In genomic region chr15:51771773-51772172, GRCh38 we compare ENCODE assay signal across 20 cellular contexts.
"Had no signal": no experiment of that assay in that cellular context is flagged by ENCODE, and none has a peak within 500 bp of the region (broad histone marks: within the 10 kb centered on the region; RNA-seq: fewer than 3 reads in every experiment).

No MANE protein-coding gene starts in this region.

- H3K27ac Mint-ChIP-seq: activated naive CD4-positive, alpha-beta T cell treated with anti-CD3 and anti-CD28 coated beads, Interleukin-2, amount 50 U/mL, for 24 hours; natural killer cell treated with Interleukin-12 subunit alpha and Interleukin-12 subunit beta and Interleukin-15 and Interleukin-18, amount 100 ng/mL, for 72 hours; progenitor cell of endocrine pancreas had no signal

- H3K4me3 Mint-ChIP-seq: activated naive CD4-positive, alpha-beta T cell treated with anti-CD3 and anti-CD28 coated beads, Interleukin-2, amount 50 U/mL, for 24 hours; natural killer cell treated with Interleukin-12 subunit alpha and Interleukin-12 subunit beta and Interleukin-15 and Interleukin-18, amount 100 ng/mL, for 72 hours had no signal

- H3K4me3 ChIP-seq: cardiac muscle cell, esophagus squamous epithelium, hepatocyte, left ventricle myocardium inferior, skin epidermis had no signal

- ATAC-seq: activated CD4-positive, CD25-positive, alpha-beta regulatory T cell treated with anti-CD3 and anti-CD28 coated beads, Interleukin-2, amount 50 U/mL, for 24 hours; natural killer cell treated with Interleukin-12 subunit alpha and Interleukin-12 subunit beta and Interleukin-15 and Interleukin-18, amount 100 ng/mL, for 72 hours had no signal

- H3K27ac ChIP-seq: cardiac muscle cell, esophagus squamous epithelium, hepatocyte, left ventricle myocardium inferior, skin epidermis had no signal

- H3K36me3 ChIP-seq: cardiac muscle cell had no signal

- H3K4me2 ChIP-seq: hepatocyte had no signal

- H3K79me2 ChIP-seq: hepatocyte had no signal

- H3K9me3 ChIP-seq: esophagus squamous epithelium, left ventricle myocardium inferior had no signal

- H3K27me3 ChIP-seq: cardiac muscle cell, esophagus squamous epithelium, hepatocyte had no signal

- H3K9me3 Mint-ChIP-seq: activated naive CD4-positive, alpha-beta T cell treated with anti-CD3 and anti-CD28 coated beads, Interleukin-2, amount 50 U/mL, for 24 hours; natural killer cell treated with Interleukin-12 subunit alpha and Interleukin-12 subunit beta and Interleukin-15 and Interleukin-18, amount 100 ng/mL, for 72 hours had no signal

- H3K27me3 Mint-ChIP-seq: activated naive CD4-positive, alpha-beta T cell treated with anti-CD3 and anti-CD28 coated beads, Interleukin-2, amount 50 U/mL, for 24 hours; natural killer cell treated with Interleukin-12 subunit alpha and Interleukin-12 subunit beta and Interleukin-15 and Interleukin-18, amount 100 ng/mL, for 72 hours; progenitor cell of endocrine pancreas had no signal

- FAIRE-seq: colon, kidney had no signal

- H2AFZ ChIP-seq: hepatocyte had no signal

- DNase-seq: activated T-cell treated with anti-CD3 and anti-CD28 coated beads for 4 hours; esophagus squamous epithelium; kidney; left ventricle myocardium inferior; mesenchymal stem cell; right cardiac atrium; stimulated activated CD4-positive, alpha-beta T cell treated with anti-CD3 and anti-CD28 coated beads, Interleukin-15, amount 100 ng/mL, for 24 hours; stimulated activated CD4-positive, alpha-beta T cell treated with anti-CD3 and anti-CD28 coated beads, Interleukin-4, amount 100 ng/mL, for 1 hour; stimulated activated naive CD4-positive, alpha-beta T cell treated with Interleukin-2 at 50 U/mL for 16 hours; substantia nigra; T-helper 9 cell; trophoblast cell had no signal
